ENCODE assay signal across 8 cellular contexts in the genomic region with DNA sequence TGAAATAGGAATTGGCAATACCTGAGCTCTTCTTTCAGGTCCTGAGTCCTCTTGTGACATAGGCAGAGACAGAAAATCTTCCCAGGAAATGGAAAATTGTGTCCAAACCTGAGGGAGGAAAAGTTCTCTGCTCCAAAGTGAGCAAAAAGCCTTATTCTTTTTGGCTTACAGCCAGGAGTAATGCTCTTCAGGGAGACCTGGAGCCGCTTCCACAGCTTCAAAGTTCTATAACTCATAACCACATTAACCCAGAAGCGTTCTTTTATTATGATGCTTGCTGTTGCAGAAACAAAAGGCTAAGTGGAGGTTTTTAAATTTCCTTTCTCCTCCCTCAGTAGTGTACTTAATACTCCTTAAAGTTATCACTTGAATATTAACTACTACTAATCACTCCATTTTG. TPM values are rescaled to one million over a fixed set of nuclear protein-coding genes. Genes with fewer than 3 reads are reported as not detected.
DNase-seq lines count a peak whose midpoint lies in the region; ATAC-seq and TF ChIP-seq lines count a peak whose summit lies in the region.

No MANE protein-coding gene starts in this region.

- H3K4me3 ChIP-seq in A673 (ENCODE audit: low read depth, low read length, poor library complexity, severe bottlenecking), result peak overlapping the region; percentile 59
- H3K4me3 ChIP-seq in endodermal cell (ENCODE audit: low read length), result peak overlapping the region; percentile 62

- H3K4me1 ChIP-seq in A673 (ENCODE audit: insufficient read depth, low read length, poor library complexity, severe bottlenecking) (peaks cover 18% of the 10 kb centered on the region), endodermal cell (ENCODE audit: control insufficient read depth, insufficient read depth, low read length) (no peaks in the 10 kb centered on the region)

- H3K36me3 ChIP-seq in A673 (ENCODE audit: insufficient read depth, low read length, poor library complexity, severe bottlenecking), result peaks cover 6% of the 10 kb centered on the region
- no peaks in the 10 kb centered on the region for H3K36me3 ChIP-seq in endodermal cell (ENCODE audit: control insufficient read depth, insufficient read depth, low read length)

- peak overlapping the region; percentile 63 for H3K4me3 Mint-ChIP-seq in endodermal cell
- H3K4me3 Mint-ChIP-seq in naive B cell, result peak overlapping the region; percentile 39 to 79 (median 66)

- no peak overlapping the region for H3K9ac ChIP-seq in endodermal cell (ENCODE audit: extremely low read depth, low read length, poor library complexity, severe bottlenecking)

- H3K9me3 ChIP-seq in A673 (ENCODE audit: low read depth, low read length, poor library complexity, severe bottlenecking), result no peaks in the 10 kb centered on the region
- H3K9me3 ChIP-seq in endodermal cell (ENCODE audit: control insufficient read depth, low read length), result no peaks in the 10 kb centered on the region

- peaks cover 36% of the 10 kb centered on the region for H3K27me3 Mint-ChIP-seq in endodermal cell (ENCODE audit: insufficient read depth)
- peaks cover 10 to 22% (median 22%) of the 10 kb centered on the region in 3 donors for H3K27me3 Mint-ChIP-seq in naive B cell

- no peak overlapping the region for H3K27ac Mint-ChIP-seq in endodermal cell
- no peak overlapping the region for H3K27ac Mint-ChIP-seq in naive B cell

- CTCF ChIA-PET in A673 (lab: Charles Lee), result interaction anchor here (0.7 kb wide), 1 partner anchor 134 kb away, joined by 3 read pairs; no protein-coding TSS in a partner anchor

- peaks cover 10% of the 10 kb centered on the region for H3K4me1 Mint-ChIP-seq in endodermal cell
- peaks cover 0 to 8% (median 5%) of the 10 kb centered on the region in 3 donors for H3K4me1 Mint-ChIP-seq in naive B cell

- H3K9me3 Mint-ChIP-seq in endodermal cell, result no peaks in the 10 kb centered on the region
- no peaks in the 10 kb centered on the region for H3K9me3 Mint-ChIP-seq in naive B cell

- H3K36me3 Mint-ChIP-seq in endodermal cell (ENCODE audit: low read depth) (no peaks in the 10 kb centered on the region), naive B cell (no peaks in the 10 kb centered on the region)

- H3K27me3 ChIP-seq in A673 (replicated peaks; ENCODE audit: insufficient read depth, low read depth, low read length, poor library complexity), result no peaks in the 10 kb centered on the region
- H3K27me3 ChIP-seq in endodermal cell (ENCODE audit: control insufficient read depth, insufficient read depth, low read length, poor library complexity, severe bottlenecking), result peaks cover 32% of the 10 kb centered on the region

- POLR2A ChIA-PET in A673 (lab: Charles Lee; ENCODE audit: low non-redundant PET), result no interaction called here

- 89 to 100% methylated on average over 2 of the region's 2 CpGs for WGBS in endodermal cell (ENCODE audit: insufficient coverage in 1 of 2, insufficient read length in 1 of 2), 2 experiments

- intact Hi-C loops in A673 (cut with micrococcal nuclease; ENCODE audit: unreplicated experiment), result no loop called here

- peak; percentile 28 for DNase-seq in A673 (ENCODE audit: low spot score)
- peak; percentile 35 for DNase-seq in HT-29 (ENCODE audit: low spot score)
- no peak for DNase-seq in endodermal cell
- no peak for DNase-seq in naive B cell
- DNase-seq in omental fat pad (ENCODE audit: low spot score), result no peak
- no peak for DNase-seq in activated CD4-positive, alpha-beta T cell treated with anti-CD3 and anti-CD28 coated beads for 1 hour

- no peak for ATAC-seq in naive B cell (ENCODE audit: low read depth in 2 of 2)
- ATAC-seq in omental fat pad (ENCODE audit: low FRiP score), result no peak
- ATAC-seq in HG03439 (IDR thresholded peaks at IDR 0.05; ENCODE audit: unreplicated experiment), result no peak
- ATAC-seq in GM21526 (IDR thresholded peaks at IDR 0.05; ENCODE audit: low FRiP score, unreplicated experiment), result no peak

- peak overlapping the region; percentile 43 for H3K27ac ChIP-seq in A673 (ENCODE audit: low read depth, low read length, poor library complexity, severe bottlenecking)
- no peak overlapping the region for H3K27ac ChIP-seq in endodermal cell (ENCODE audit: low read depth, low read length)

- TSS peak; percentile 75 for BruUV-seq in A673 (replicated peaks; lab: Mats Ljungman, UMichigan)

- TF ChIP-seq CTCF in A673 (conservative IDR thresholded peaks at IDR 0.05; ENCODE audit: low read depth, low read length) (no peak), endodermal cell (conservative IDR thresholded peaks at IDR 0.05) (no peak), omental fat pad (IDR thresholded peaks at IDR 0.05) (no peak)

RNA-seq across cellular contexts. Expression of gene IGSF10, which starts 0.6 kb away (rescaled TPM):
- total RNA-seq in A673 (2021) (10.5 and 13.6 TPM in 2 replicates), endodermal cell (under 1 TPM; 0.24 to 0.44 TPM), omental fat pad (10 to 100 TPM in 1 of 4 donors, 1 to 10 TPM in 3; 3.2 to 10.3 (median 6.5) TPM)
- 0.70 and 2.2 TPM in 2 replicates for total RNA-seq in HT-29 (2014; rRNA removed; shearing (Covaris generic))
- polyA plus RNA-seq in endodermal cell (2013, experiment 1 of 2), result 0.43 TPM
- 0.33 TPM for polyA plus RNA-seq in endodermal cell (2013, experiment 2 of 2)
- not detected for polyA plus RNA-seq in naive B cell (ENCODE audit: low read depth in 6 of 6)

Comparison
In these comparisons a context has a peak if more than half of its experiments do, and no peak if none do; other contexts are left out.
1. DNase-seq: peak in A673 (single experiment) and HT-29 (single experiment); none in endodermal cell (single experiment), naive B cell (single experiment), omental fat pad (single experiment) and activated CD4-positive, alpha-beta T cell treated with anti-CD3 and anti-CD28 coated beads for 1 hour (single experiment).